25 cellular contexts compared by ENCODE assay signal in genomic region chr18:74577019-74577418, GRCh38. TPM values are rescaled to one million over a fixed set of nuclear protein-coding genes. Genes with fewer than 3 reads are reported as not detected.
"Had no signal": no experiment of that assay in that cellular context is flagged by ENCODE, and none has a peak within 500 bp of the region (broad histone marks: within the 10 kb centered on the region; RNA-seq: fewer than 3 reads in every experiment).

No MANE protein-coding gene starts in this region.

- H3K4me3 ChIP-seq: heart right ventricle, right atrium auricular region, stomach, thoracic aorta, transverse colon had no signal

- H3K9me3 Mint-ChIP-seq: naive B cell had no signal

- FAIRE-seq: endometrium, frontal cortex, islet of Langerhans, small intestine had no signal

- H3K4me3 Mint-ChIP-seq: naive B cell, nephron had no signal

- H3K27me3 ChIP-seq: heart right ventricle, right atrium auricular region, transverse colon had no signal

- H3K27ac ChIP-seq: heart right ventricle, right atrium auricular region, stomach, thoracic aorta, transverse colon had no signal

- DNase-seq: effector memory CD4-positive, alpha-beta T cell; heart right ventricle; hypothalamus; left colon; mesendoderm; naive B cell; posterior cingulate gyrus; small intestine; stimulated activated CD4-positive, alpha-beta T cell treated with anti-CD3 and anti-CD28 coated beads, Interleukin-12 subunit alpha, Interleukin-12 subunit beta, amount 100 ng/mL, for 4 hours; stimulated activated naive CD4-positive, alpha-beta T cell; stomach; substantia nigra; transverse colon had no signal

- H3K4me1 Mint-ChIP-seq: naive B cell had no signal

- H3K27ac Mint-ChIP-seq: naive B cell had no signal

- H3K9me3 ChIP-seq: heart right ventricle, right atrium auricular region, stomach, thoracic aorta, transverse colon had no signal

- H3K36me3 ChIP-seq: heart right ventricle, right atrium auricular region, stomach, thoracic aorta, transverse colon had no signal

RNA-seq across cellular contexts. Expression of gene CNDP1, which starts 42.7 kb away (rescaled TPM):
- total RNA-seq: esophagus mucosa, fibroblast of lung, glomerular endothelial cell, left colon, lung microvascular endothelial cell, osteocyte, pulmonary artery endothelial cell, right atrium auricular region, thoracic aorta, transverse colon had no signal
- polyA plus RNA-seq: fibroblast of lung had no signal
